Comparison of ENCODE assay signal across 23 cellular contexts in genomic region chr2:174223359-174223758, GRCh38. TPM values are rescaled to one million over a fixed set of nuclear protein-coding genes. Genes with fewer than 3 reads are reported as not detected.
A peak's percentile ranks its signal among the peaks of the same experiment; 100 is the strongest.
DNase-seq lines count a peak whose midpoint lies in the region; ATAC-seq, FAIRE-seq and TF ChIP-seq lines count a peak whose summit lies in the region.
"Had no signal": no experiment of that assay in that cellular context is flagged by ENCODE, and none has a peak within 500 bp of the region (broad histone marks: within the 10 kb centered on the region; RNA-seq: fewer than 3 reads in every experiment).

No MANE protein-coding gene starts in this region.

- H2BK20ac ChIP-seq in IMR-90 (ENCODE audit: low read depth, low read length) = no peak overlapping the region

- no peak overlapping the region for H3K14ac ChIP-seq in IMR-90 (replicated peaks; ENCODE audit: low read depth, low read length)

- intact Hi-C loops in IMR-90 (cut with micrococcal nuclease) = loop anchor here (2.0 kb wide), 1 partner anchor 27 kb away; no protein-coding TSS in a partner anchor

- no peak overlapping the region for H4K8ac ChIP-seq in IMR-90 (ENCODE audit: low read depth in 2 of 2, low read length in 2 of 2)

- TF ChIP-seq RAD21 in IMR-90 (IDR thresholded peaks at IDR 0.05; ENCODE audit: low read length) = no peak

- no peak overlapping the region for H3K23ac ChIP-seq in IMR-90 (ENCODE audit: low read depth, low read length)

- POLR2A ChIA-PET in IMR-90 (lab: Charles Lee; ENCODE audit: unreplicated experiment) = no interaction called here

- no peak overlapping the region for H3K9ac ChIP-seq in IMR-90 (ENCODE audit: low read depth, low read length)
- no peak overlapping the region for H3K9ac ChIP-seq in astrocyte (ENCODE audit: low read length)
- H3K9ac ChIP-seq: BLaER1, GM23248 had no signal

- no peaks in the 10 kb centered on the region for H3K27me3 ChIP-seq in IMR-90 (ENCODE audit: control insufficient read depth, insufficient read depth, low read length)
- no peaks in the 10 kb centered on the region for H3K27me3 ChIP-seq in astrocyte (ENCODE audit: insufficient read depth, low read length)
- H3K27me3 ChIP-seq: BLaER1 had no signal

- H3K79me1 ChIP-seq in IMR-90 (ENCODE audit: low read depth in 1 of 2, low read length in 2 of 2) = peaks cover 16 to 22% of the 10 kb centered on the region in 2 experiments; a peak in 3 of 4 replicates

- no peak overlapping the region for H4K5ac ChIP-seq in IMR-90 (ENCODE audit: low read depth, low read length)

- H3K4me2 ChIP-seq in IMR-90 (ENCODE audit: low read depth, low read length) = no peak overlapping the region
- no peak overlapping the region for H3K4me2 ChIP-seq in astrocyte (ENCODE audit: low read length)
- H3K4me2 ChIP-seq: BLaER1 had no signal

- dilution Hi-C loops in IMR-90 (cut with HindIII; ENCODE audit: low sequenced_read_pairs, unreplicated experiment) = no loop called here

- H2AK5ac ChIP-seq in IMR-90 (ENCODE audit: low read depth, low read length) = no peak overlapping the region

- H3K79me2 ChIP-seq in astrocyte (ENCODE audit: insufficient read depth, low read length) = peaks cover 34% of the 10 kb centered on the region

- H2BK120ac ChIP-seq in IMR-90 (ENCODE audit: low read depth, low read length) = no peak overlapping the region

- no peaks in the 10 kb centered on the region for H3K27me3 Mint-ChIP-seq in astrocyte (ENCODE audit: low read depth, unreplicated experiment)
- H3K27me3 Mint-ChIP-seq: B cell; CD4-positive, CD25-positive, alpha-beta regulatory T cell; CD8-positive, alpha-beta memory T cell had no signal

- no peak overlapping the region for H3K4me3 Mint-ChIP-seq in astrocyte (ENCODE audit: unreplicated experiment)
- H3K4me3 Mint-ChIP-seq: B cell; CD4-positive, CD25-positive, alpha-beta regulatory T cell; CD8-positive, alpha-beta memory T cell had no signal

- BruUV-seq in IMR-90 (replicated peaks; lab: Mats Ljungman, UMichigan) = no TSS peak

- DNase-seq in IMR-90 (no peak), astrocyte (ENCODE audit: low read depth) (peak; percentile 14), fibroblast of the aortic adventitia (ENCODE audit: low read depth) (peak; percentile 46), NCI-H1105 treated with DMSO at 0.1 percent for 48 hours (lab: John Stamatoyannopoulos, UW) (no peak), NAMALWA (ENCODE audit: low spot score) (no peak)
- DNase-seq in effector CD4-positive, alpha-beta T cell = no peak
- DNase-seq: CD4-positive, CD25-positive, alpha-beta regulatory T cell; CD8-positive, alpha-beta memory T cell; DMS 273 treated with DMSO at 0.1 percent for 48 hours; DMS79; EL; GDM1; GM23248; H7; HCEC 1CT had no signal

- H4K20me1 ChIP-seq in IMR-90 (ENCODE audit: insufficient read depth, low read length) = 0 out of 2 replicates have a peak, but pooled peaks cover 5% of the 10 kb centered on the region
- peaks cover 27% of the 10 kb centered on the region for H4K20me1 ChIP-seq in astrocyte (ENCODE audit: insufficient read depth, low read length)

- CTCF ChIA-PET in IMR-90 (lab: Yijun Ruan, JAX) = no interaction called here

- TF ChIP-seq CTCF in IMR-90 (conservative IDR thresholded peaks at IDR 0.05; ENCODE audit: low read depth, low read length) (no peak), astrocyte (IDR thresholded peaks at IDR 0.05; ENCODE audit: insufficient read depth, low read depth, low read length) (no peak), fibroblast of the aortic adventitia (IDR thresholded peaks at IDR 0.05; ENCODE audit: insufficient read depth, low read length) (no peak)

- H4K91ac ChIP-seq in IMR-90 (ENCODE audit: insufficient read depth, low read depth, low read length) = no peak overlapping the region

- no peaks in the 10 kb centered on the region for H3K4me1 ChIP-seq in IMR-90 (ENCODE audit: control insufficient read depth, insufficient read depth, low read length)
- no peaks in the 10 kb centered on the region for H3K4me1 ChIP-seq in astrocyte (ENCODE audit: insufficient read depth, low read length)
- H3K4me1 ChIP-seq: BLaER1 had no signal

- H2AK9ac ChIP-seq in IMR-90 (replicated peaks; ENCODE audit: low read depth, low read length, poor library complexity) = no peak overlapping the region

- no peak for ATAC-seq in IMR-90 (ENCODE audit: low read depth)
- ATAC-seq: GM12878 had no signal

- H2AFZ ChIP-seq in IMR-90 (replicated peaks; ENCODE audit: low read length, poor library complexity) (no peak overlapping the region), astrocyte (ENCODE audit: low read depth, low read length) (no peak overlapping the region)
- H2AFZ ChIP-seq: GM23248 had no signal

- no peaks in the 10 kb centered on the region for H3K4me1 Mint-ChIP-seq in astrocyte (ENCODE audit: low read depth, unreplicated experiment)
- H3K4me1 Mint-ChIP-seq: B cell had no signal

- H3K18ac ChIP-seq in IMR-90 (ENCODE audit: low read depth, low read length) = no peak overlapping the region

- no peak overlapping the region for H3K4me3 ChIP-seq in IMR-90 (ENCODE audit: insufficient read depth, low read depth, low read length)
- no peak overlapping the region for H3K4me3 ChIP-seq in astrocyte (ENCODE audit: insufficient read depth, low read depth, low read length)
- H3K4me3 ChIP-seq in fibroblast of the aortic adventitia (ENCODE audit: low read depth, low read length) = no peak overlapping the region
- H3K4me3 ChIP-seq: BLaER1, GM12878, GM23248 had no signal

- no peak overlapping the region for H2BK5ac ChIP-seq in IMR-90 (ENCODE audit: low read depth, low read length, poor library complexity, severe bottlenecking)

- no CpG with 5 or more reads among the region's 3 CpGs for WGBS in IMR-90 (ENCODE audit: extremely low coverage in 2 of 2, insufficient read length in 1 of 2), 2 experiments

- in situ Hi-C loops in IMR-90 (cut with MboI; ENCODE audit: low sequenced_read_pairs) = no loop called here

- no peak overlapping the region for H3K56ac ChIP-seq in IMR-90 (ENCODE audit: extremely low read depth, insufficient read depth, low read length)

- TF ChIP-seq POLR2A in IMR-90 (IDR thresholded peaks at IDR 0.05; ENCODE audit: low read depth, low read length) = no peak

- H3K36me3 Mint-ChIP-seq in astrocyte (ENCODE audit: low read depth, unreplicated experiment) = peaks cover 7% of the 10 kb centered on the region

- peaks cover 4% of the 10 kb centered on the region; the same call in 1 of the 2 replicates for H3K36me3 ChIP-seq in IMR-90 (ENCODE audit: control insufficient read depth, insufficient read depth, low read length)
- H3K36me3 ChIP-seq in astrocyte (ENCODE audit: insufficient read depth, low read length) = no peaks in the 10 kb centered on the region

- no peak overlapping the region for H3K27ac ChIP-seq in IMR-90 (ENCODE audit: insufficient read depth, low read length)
- H3K27ac ChIP-seq in astrocyte (ENCODE audit: low read depth, low read length) = no peak overlapping the region
- H3K27ac ChIP-seq: BLaER1, C4-2B, GM23248 had no signal

- no peak overlapping the region for H3K27ac Mint-ChIP-seq in astrocyte (ENCODE audit: unreplicated experiment)
- H3K27ac Mint-ChIP-seq: B cell; CD4-positive, CD25-positive, alpha-beta regulatory T cell; CD8-positive, alpha-beta memory T cell had no signal

- no peaks in the 10 kb centered on the region for H3K9me3 Mint-ChIP-seq in astrocyte (ENCODE audit: unreplicated experiment)
- H3K9me3 Mint-ChIP-seq: CD4-positive, CD25-positive, alpha-beta regulatory T cell; CD8-positive, alpha-beta memory T cell had no signal

- no peak overlapping the region for H3K4ac ChIP-seq in IMR-90 (ENCODE audit: low read depth, low read length)

- FAIRE-seq in astrocyte (lab: Jason Lieb, UNC) = no peak
- FAIRE-seq: A204.1, D721Med, GM12878, GM19239, H1 had no signal

- H2BK15ac ChIP-seq in IMR-90 (ENCODE audit: low read depth, low read length) = no peak overlapping the region

- H3K9me1 ChIP-seq in IMR-90 (ENCODE audit: insufficient read depth, low read length) = 0 out of 2 replicates have a peak, but pooled peaks cover 4% of the 10 kb centered on the region

- no peaks in the 10 kb centered on the region for H3K9me3 ChIP-seq in IMR-90 (ENCODE audit: control insufficient read depth, insufficient read depth, low read length)
- H3K9me3 ChIP-seq in astrocyte (ENCODE audit: insufficient read depth, low read depth, low read length) = no peaks in the 10 kb centered on the region

TF ChIP-seq in IMR-90, 13 proteins besides CTCF, POLR2A, EP300 and RAD21:
- TF ChIP-seq SMC3 (IDR thresholded peaks at IDR 0.05; ENCODE audit: low read depth, low read length) = no peak
- peak; percentile 22 for TF ChIP-seq CEBPB (IDR thresholded peaks at IDR 0.05; ENCODE audit: low read depth, low read length)
- TF ChIP-seq USF2 (IDR thresholded peaks at IDR 0.05; ENCODE audit: low read depth, low read length) = no peak
- TF ChIP-seq MAFK (IDR thresholded peaks at IDR 0.05; ENCODE audit: low read depth, low read length) = no peak
- no peak for TF ChIP-seq MAZ (IDR thresholded peaks at IDR 0.05; ENCODE audit: borderline replicate concordance, low read depth, low read length)
- TF ChIP-seq RCOR1 (IDR thresholded peaks at IDR 0.05; ENCODE audit: insufficient replicate concordance, low read length) = no peak

RNA-seq across cellular contexts. Expression of gene OLA1, which starts 25.0 kb away (rescaled TPM):
- 54.7 and 118 TPM in 2 replicates for total RNA-seq in IMR-90 (2012; rRNA removed)
- 56.2 and 71.2 TPM in 2 replicates for polyA plus RNA-seq in IMR-90 (2012; rRNA removed)
- polyA plus RNA-seq in IMR-90 (2012; cell fraction: cytosol; rRNA removed) = 4.4 and 10.0 TPM in 2 replicates
- polyA plus RNA-seq in IMR-90 (2012; cell fraction: nucleus; rRNA removed; ENCODE audit: low replicate concordance) = 1.4 and 28.2 TPM in 2 replicates
- total RNA-seq in astrocyte = 94.6 and 104 TPM in 2 replicates
- 31.9 and 89.7 TPM in 2 replicates for total RNA-seq in fibroblast of the aortic adventitia (ENCODE audit: low replicate concordance)

Comparison
In these comparisons a context has a peak if more than half of its experiments do, and no peak if none do; other contexts are left out.
1. DNase-seq: peak in astrocyte (single experiment) and fibroblast of the aortic adventitia (single experiment); none in IMR-90 (single experiment), effector CD4-positive, alpha-beta T cell (single experiment), NCI-H1105 treated with DMSO at 0.1 percent for 48 hours (single experiment) and NAMALWA (single experiment).